Comparison of ENCODE assay signal across 8 cellular contexts in the genomic region with DNA sequence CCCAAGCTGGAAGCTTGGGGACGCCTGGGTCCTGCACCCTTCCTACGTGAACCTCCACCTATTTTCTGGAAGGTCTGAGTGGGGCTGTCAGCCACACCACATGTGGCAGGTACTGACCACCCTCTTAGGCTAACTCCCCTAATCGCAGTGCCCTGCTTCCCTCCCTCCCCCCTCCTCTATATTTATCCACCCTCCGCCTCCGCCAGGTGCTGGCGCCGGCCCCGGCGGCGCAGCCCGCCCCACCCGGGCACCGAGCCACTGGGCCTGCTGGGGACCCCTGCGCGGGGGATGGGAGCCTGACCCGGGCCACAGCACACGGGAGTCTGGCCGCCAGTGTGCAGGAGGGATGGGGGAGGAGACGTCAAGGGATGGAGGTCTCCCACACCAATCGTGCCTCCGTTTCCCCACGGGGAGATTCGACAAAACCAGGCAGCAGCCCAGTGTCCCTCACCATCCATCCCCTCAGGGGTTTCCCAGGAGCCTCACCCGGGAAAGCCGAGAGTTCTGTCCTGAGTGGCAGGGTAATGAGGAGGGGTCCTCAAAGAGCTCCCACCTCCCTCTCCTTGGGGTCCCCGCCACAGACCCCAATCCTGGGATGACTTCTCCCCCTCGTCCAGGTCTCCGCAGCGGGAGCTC. TPM values are rescaled to one million over a fixed set of nuclear protein-coding genes. Genes with fewer than 3 reads are reported as not detected.
DNase-seq lines count a peak whose midpoint lies in the region; ATAC-seq and TF ChIP-seq lines count a peak whose summit lies in the region.

No MANE protein-coding gene starts in this region.

- peaks cover 61% of the 10 kb centered on the region for H3K27me3 ChIP-seq in thymus (ENCODE audit: control insufficient read depth, insufficient read depth)

- no peak overlapping the region for H3K27ac Mint-ChIP-seq in WTC11

- peaks cover 4% of the 10 kb centered on the region for H3K27me3 Mint-ChIP-seq in WTC11 (ENCODE audit: low read depth)

- 3% methylated on average over 29 of the region's 29 CpGs for WGBS in thymus

- H3K4me3 ChIP-seq in iPS-18c (ENCODE audit: insufficient read depth, low read depth, low read length) = peak overlapping the region; percentile 95
- H3K4me3 ChIP-seq in thymus (ENCODE audit: low read length) = peak overlapping the region; percentile 80

- in situ Hi-C loops in G401 (cut with HindIII; ENCODE audit: low sequenced_read_pairs) = no loop called here

- H3K4me1 Mint-ChIP-seq in WTC11 = peaks cover 40% of the 10 kb centered on the region

- no peaks in the 10 kb centered on the region for H3K9me3 Mint-ChIP-seq in WTC11

- H3K36me3 ChIP-seq in thymus (ENCODE audit: control insufficient read depth, insufficient read depth) = no peaks in the 10 kb centered on the region

- H3K4me3 Mint-ChIP-seq in WTC11 = peak overlapping the region; percentile 79

- ATAC-seq in WTC11 (no peak), GM18511 (IDR thresholded peaks at IDR 0.05; ENCODE audit: unreplicated experiment) (no peak)

- POLR2A ChIA-PET in WTC11 (lab: Charles Lee) (interaction anchor here (0.6 to 1.9 kb wide), 6 partner anchors 8 to 161 kb away, joined by 3 to 8 read pairs (median 6); a partner anchor contains a TSS), GM10248 (lab: Yijun Ruan, JAX) (no interaction called here)

- H3K9me3 ChIP-seq in iPS-18c (ENCODE audit: control insufficient read depth, insufficient read depth, low read length) (no peaks in the 10 kb centered on the region), thymus (ENCODE audit: control insufficient read depth) (peaks cover 2% of the 10 kb centered on the region)

- TF ChIP-seq CTCF in WTC11 (IDR thresholded peaks at IDR 0.05) (no peak), GM10248 (IDR thresholded peaks at IDR 0.05; ENCODE audit: control extremely low read depth, extremely low read depth, low read depth, missing control alignments) (no peak)

- no peak overlapping the region for H3K27ac ChIP-seq in thymus (ENCODE audit: low read depth)

- peaks cover 27% of the 10 kb centered on the region for H3K4me1 ChIP-seq in thymus (ENCODE audit: control insufficient read depth, insufficient read depth, low read length)

- peak; percentile 53 for DNase-seq in NCI-H2227 (lab: John Stamatoyannopoulos, UW; ENCODE audit: unreplicated experiment)
- DNase-seq in NCI-H2227 treated with DMSO at 0.1 percent for 48 hours (lab: John Stamatoyannopoulos, UW) = no peak
- DNase-seq in WTC11 (ENCODE audit: low spot score) = no peak
- DNase-seq in G401 (ENCODE audit: low spot score) = no peak
- DNase-seq in GM10248 (ENCODE audit: extremely low spot score) = no peak

- H3K36me3 Mint-ChIP-seq in WTC11 = peaks cover 3% of the 10 kb centered on the region; the same call in 1 of the 2 replicates

- CTCF ChIA-PET in WTC11 (lab: Charles Lee) (interaction anchor here (0.6 to 6.5 kb wide), 10 partner anchors 16 to 127 kb away, joined by 3 to 122 read pairs (median 10); a partner anchor contains a TSS), GM10248 (lab: Yijun Ruan, JAX) (interaction anchor here (0.9 to 6.5 kb wide), 8 partner anchors 12 to 98 kb away, joined by 3 to 97 read pairs (median 9); a partner anchor contains a TSS)

TF ChIP-seq in WTC11, 78 proteins besides CTCF, POLR2A, EP300 and RAD21:
- TF ChIP-seq ZNF317 (CRISPR knock-in tag; IDR thresholded peaks at IDR 0.05; ENCODE audit: borderline replicate concordance, low read depth) (no peak), KAT7 (CRISPR knock-in tag; IDR thresholded peaks at IDR 0.05; ENCODE audit: borderline replicate concordance) (no peak), HMGA2 (CRISPR knock-in tag; IDR thresholded peaks at IDR 0.05) (no peak), SMAD3 (CRISPR knock-in tag; IDR thresholded peaks at IDR 0.05; ENCODE audit: borderline replicate concordance) (no peak), ESRRA (CRISPR knock-in tag; IDR thresholded peaks at IDR 0.05; ENCODE audit: borderline replicate concordance) (no peak)
- TF ChIP-seq, protein P1, sequence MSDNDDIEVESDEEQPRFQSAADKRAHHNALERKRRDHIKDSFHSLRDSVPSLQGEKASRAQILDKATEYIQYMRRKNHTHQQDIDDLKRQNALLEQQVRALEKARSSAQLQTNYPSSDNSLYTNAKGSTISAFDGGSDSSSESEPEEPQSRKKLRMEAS (CRISPR knock-in tag; IDR thresholded peaks at IDR 0.05) = peak; percentile 34; the same call in 1 of the 2 replicates

RNA-seq across cellular contexts. Expression of a gene that starts 1.3 kb away (rescaled TPM):
- 33.0 to 40.2 TPM (median 35.6 TPM) in 3 replicates for total RNA-seq in WTC11 (2021)
- polyA plus RNA-seq in thymus = 20.3 TPM
- 46.1 and 51.0 TPM in 2 replicates for total RNA-seq in G401 (2014; rRNA removed; shearing (Covaris generic))

RNA-seq across cellular contexts. Expression of a gene that starts 6.2 kb away (rescaled TPM):
- total RNA-seq in WTC11 (2021) = 3.7 to 4.4 TPM (median 4.2 TPM) in 3 replicates
- 1.2 TPM for polyA plus RNA-seq in thymus
- total RNA-seq in G401 (2014; rRNA removed; shearing (Covaris generic)) = 20.1 and 24.2 TPM in 2 replicates

RNA-seq across cellular contexts. Expression of a gene that starts 6.9 kb away (rescaled TPM):
- 12.1 to 12.7 TPM (median 12.7 TPM) in 3 replicates for total RNA-seq in WTC11 (2021)
- 2.1 TPM for polyA plus RNA-seq in thymus
- total RNA-seq in G401 (2014; rRNA removed; shearing (Covaris generic)) = 11.4 and 13.3 TPM in 2 replicates

RNA-seq across cellular contexts. Expression of a gene that starts 16.4 kb away (rescaled TPM):
- 22.1 to 26.7 TPM (median 22.2 TPM) in 3 replicates for total RNA-seq in WTC11 (2021)
- polyA plus RNA-seq in thymus = 11.3 TPM
- 1.1 and 3.2 TPM in 2 replicates for total RNA-seq in G401 (2014; rRNA removed; shearing (Covaris generic))
